8 cellular contexts compared by ENCODE assay signal in genomic region chr9:124771021-124771866, GRCh38. TPM values are rescaled to one million over a fixed set of nuclear protein-coding genes. Genes with fewer than 3 reads are reported as not detected.
DNase-seq lines count a peak whose midpoint lies in the region; ATAC-seq and TF ChIP-seq lines count a peak whose summit lies in the region.

Gene NR6A1, minus strand, starts transcription at chr9:124771311.

- CTCF ChIA-PET in CD8-positive, alpha-beta T cell (lab: Charles Lee) = interaction anchor here (0.9 to 12.4 kb wide), 16 partner anchors 7 to 601 kb away, joined by 3 to 245 read pairs (median 4); partner anchors contain the start of genes ARPC5L, GAPVD1, RPL35 and WDR38
- CTCF ChIA-PET in activated CD4-positive, alpha-beta memory T cell treated with anti-CD3 and anti-CD28 coated beads for 36 hours (lab: Charles Lee) = interaction anchor here (0.5 to 15.7 kb wide), 27 partner anchors 8 to 605 kb away, joined by 3 to 530 read pairs (median 4); partner anchors contain the start of genes ARPC5L, RPL35 and WDR38

- intact Hi-C loops in CD8-positive, alpha-beta T cell (cut with DNase I, micrococcal nuclease) = loop anchor here (1.0 to 10.0 kb wide), 7 partner anchors 90 to 491 kb away; partner anchors contain the start of genes GOLGA1 (in 2 of the 2), GAPVD1 (in 1 of the 2), PPP6C (in 1 of the 2) and RPL35 (in 1 of the 2)
- intact Hi-C loops in activated CD4-positive, alpha-beta memory T cell treated with anti-CD3 and anti-CD28 coated beads for 36 hours (cut with micrococcal nuclease) = loop anchor here (1.0 to 5.0 kb wide), 4 partner anchors 91 to 471 kb away; partner anchors contain the start of genes ARPC5L, GOLGA1 and HSPA5
- intact Hi-C loops in lower lobe of right lung (cut with DNase I) = loop anchor here (5.0 kb wide), 1 partner anchor 81 kb away; the partner anchor contains the start of gene WDR38

- peak within 1 kb of the TSS; percentile 82 for H3K27ac Mint-ChIP-seq in CD8-positive, alpha-beta T cell
- H3K27ac Mint-ChIP-seq in activated CD4-positive, alpha-beta memory T cell treated with anti-CD3 and anti-CD28 coated beads for 36 hours = peak within 1 kb of the TSS; percentile 77

- H3K36me3 Mint-ChIP-seq in CD8-positive, alpha-beta T cell = no peaks in the 10 kb centered on the region
- no peaks in the 10 kb centered on the region for H3K36me3 Mint-ChIP-seq in activated CD4-positive, alpha-beta memory T cell treated with anti-CD3 and anti-CD28 coated beads for 36 hours

- TF ChIP-seq CTCF in CD8-positive, alpha-beta T cell (IDR thresholded peaks at IDR 0.05) = no peak
- TF ChIP-seq CTCF in lower lobe of right lung (IDR thresholded peaks at IDR 0.05) = peak; percentile 21

- peaks cover 43% of the 10 kb centered on the region for H3K27me3 ChIP-seq in CD8-positive, alpha-beta T cell (ENCODE audit: insufficient read depth, low read length)
- peaks cover 48% of the 10 kb centered on the region for H3K27me3 ChIP-seq in lower lobe of right lung (ENCODE audit: low read depth)

- peak within 1 kb of the TSS; percentile 67 for H3K4me3 ChIP-seq in CD8-positive, alpha-beta T cell (ENCODE audit: low read depth, low read length)
- H3K4me3 ChIP-seq in lower lobe of right lung = peak within 1 kb of the TSS; percentile 89

- ATAC-seq in CD8-positive, alpha-beta T cell = peak; percentile 90
- ATAC-seq in GM19397 (IDR thresholded peaks at IDR 0.05; ENCODE audit: unreplicated experiment) (peak; percentile 84), HG03565 (IDR thresholded peaks at IDR 0.05; ENCODE audit: unreplicated experiment) (peak; percentile 76), lower lobe of right lung (peak; percentile 96)

- H3K4me3 Mint-ChIP-seq in CD8-positive, alpha-beta T cell = peak within 1 kb of the TSS; percentile 89
- peak within 1 kb of the TSS; percentile 79 for H3K4me3 Mint-ChIP-seq in activated CD4-positive, alpha-beta memory T cell treated with anti-CD3 and anti-CD28 coated beads for 36 hours

- no peak within 1 kb of the TSS for H3K27ac ChIP-seq in CD8-positive, alpha-beta T cell (ENCODE audit: low read depth, low read length)
- H3K27ac ChIP-seq in lower lobe of right lung = peak within 1 kb of the TSS; percentile 76

- H3K9me3 ChIP-seq in CD8-positive, alpha-beta T cell (ENCODE audit: low read length) = no peaks in the 10 kb centered on the region
- no peaks in the 10 kb centered on the region for H3K9me3 ChIP-seq in lower lobe of right lung

- DNase-seq in CD8-positive, alpha-beta T cell = peak; percentile 86 to 94 (median 91)
- DNase-seq in NCI-H82 (lab: John Stamatoyannopoulos, UW) (peak; percentile 98), ecto neural progenitor cell (ENCODE audit: low spot score) (peak; percentile 97), lower lobe of right lung (peak; percentile 98)
- DNase-seq in activated CD4-positive, alpha-beta memory T cell treated with anti-CD3 and anti-CD28 coated beads for 36 hours = peak; percentile 94
- DNase-seq in stimulated activated CD4-positive, alpha-beta T cell treated with anti-CD3 and anti-CD28 coated beads, TNF-alpha, amount 100 ng/mL, for 1 hour (ENCODE audit: low read depth in 3 of 3, low spot score in 1 of 3) = peak; percentile 75 to 89 (median 82)

- POLR2A ChIA-PET in CD8-positive, alpha-beta T cell (lab: Charles Lee) = interaction anchor here (1.0 to 1.3 kb wide), 2 partner anchors 11 to 102 kb away, joined by 3 read pairs; no protein-coding TSS in a partner anchor
- POLR2A ChIA-PET in activated CD4-positive, alpha-beta memory T cell treated with anti-CD3 and anti-CD28 coated beads for 36 hours (lab: Charles Lee) = interaction anchor here (0.7 to 3.4 kb wide), 5 partner anchors 81 to 90 kb away, joined by 3 to 18 read pairs (median 6); partner anchors contain the start of gene WDR38

- peaks cover 39% of the 10 kb centered on the region for H3K4me1 Mint-ChIP-seq in CD8-positive, alpha-beta T cell (ENCODE audit: low read depth)
- peaks cover 43% of the 10 kb centered on the region for H3K4me1 Mint-ChIP-seq in activated CD4-positive, alpha-beta memory T cell treated with anti-CD3 and anti-CD28 coated beads for 36 hours (ENCODE audit: low read depth)

- no peaks in the 10 kb centered on the region for H3K36me3 ChIP-seq in CD8-positive, alpha-beta T cell (ENCODE audit: insufficient read depth, low read length)
- H3K36me3 ChIP-seq in lower lobe of right lung = no peaks in the 10 kb centered on the region

- H3K9me3 Mint-ChIP-seq in CD8-positive, alpha-beta T cell = no peaks in the 10 kb centered on the region
- no peaks in the 10 kb centered on the region for H3K9me3 Mint-ChIP-seq in activated CD4-positive, alpha-beta memory T cell treated with anti-CD3 and anti-CD28 coated beads for 36 hours

- H3K27me3 Mint-ChIP-seq in CD8-positive, alpha-beta T cell (ENCODE audit: low read depth) = peaks cover 73% of the 10 kb centered on the region
- peaks cover 64% of the 10 kb centered on the region for H3K27me3 Mint-ChIP-seq in activated CD4-positive, alpha-beta memory T cell treated with anti-CD3 and anti-CD28 coated beads for 36 hours

- peaks cover 21% of the 10 kb centered on the region for H3K4me1 ChIP-seq in CD8-positive, alpha-beta T cell (ENCODE audit: insufficient read depth, low read length)
- H3K4me1 ChIP-seq in lower lobe of right lung = peaks cover 19% of the 10 kb centered on the region

RNA-seq across cellular contexts. Expression of gene NR6A1, which starts in this region (rescaled TPM):
- total RNA-seq in CD8-positive, alpha-beta T cell = not detected
- total RNA-seq in activated CD4-positive, alpha-beta memory T cell treated with anti-CD3 and anti-CD28 coated beads for 36 hours = under 1 TPM; 0.61 to 0.83 TPM
- 4.5 TPM for total RNA-seq in lower lobe of right lung

Comparison
In these comparisons a context has a peak if more than half of its experiments do, and no peak if none do; other contexts are left out.
1. Peak in DNase-seq, ATAC-seq and H3K4me3 ChIP-seq in CD8-positive, alpha-beta T cell; RNA of the gene not detected or under 1 TPM.
2. Peak in DNase-seq in activated CD4-positive, alpha-beta memory T cell treated with anti-CD3 and anti-CD28 coated beads for 36 hours; RNA of the gene not detected or under 1 TPM.